ENCODE assay signal across 1 cellular context in genomic region chr17:46409864-46410263, GRCh38. TPM values are rescaled to one million over a fixed set of nuclear protein-coding genes. Genes with fewer than 3 reads are reported as not detected.
"Had no signal": no experiment of that assay in that cellular context is flagged by ENCODE, and none has a peak within 500 bp of the region (broad histone marks: within the 10 kb centered on the region; RNA-seq: fewer than 3 reads in every experiment).

No MANE protein-coding gene starts in this region.

RNA-seq across cellular contexts. Expression of gene ARL17B, which starts 48.3 kb away (rescaled TPM):
- total RNA-seq: ascending aorta had no signal
